ENCODE assay signal across 12 cellular contexts in the genomic region with DNA sequence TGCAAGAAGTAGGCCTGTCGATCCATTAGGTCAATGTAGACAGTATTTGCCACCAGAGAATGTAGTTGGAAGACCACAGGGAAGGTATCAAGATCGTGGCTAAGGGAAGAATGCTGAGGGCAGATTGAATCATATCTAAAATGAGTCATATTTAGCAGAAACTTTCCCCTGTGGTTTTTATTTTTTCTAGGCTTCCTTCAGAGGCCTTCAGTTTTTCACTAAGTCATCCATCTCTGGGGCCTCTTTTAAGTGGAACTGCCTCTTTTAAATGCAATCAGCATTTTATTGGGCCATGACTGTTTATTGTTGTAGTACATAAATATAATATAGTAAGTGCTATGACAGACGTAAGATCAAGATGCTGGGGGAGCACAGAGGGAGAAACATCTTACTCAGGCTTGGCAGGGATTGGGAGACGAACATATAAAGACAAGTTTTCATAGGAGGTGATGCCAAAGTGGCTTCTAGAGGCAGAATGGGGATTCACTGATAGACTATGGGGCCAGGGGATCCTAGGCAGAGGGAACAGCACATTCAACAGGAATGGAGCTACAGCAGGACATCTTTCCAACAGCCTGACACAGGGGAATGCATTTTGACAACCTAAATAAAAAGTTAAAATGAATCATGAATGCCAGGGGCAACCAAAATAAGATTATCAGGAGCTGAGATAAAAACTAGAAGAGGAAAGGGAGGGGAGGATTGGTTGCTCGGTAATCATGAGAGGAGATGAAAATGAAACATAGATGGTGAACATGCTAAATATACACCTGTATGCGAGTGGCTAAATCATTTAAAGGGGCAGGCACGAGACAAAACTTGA. TPM values are rescaled to one million over a fixed set of nuclear protein-coding genes. Genes with fewer than 3 reads are reported as not detected.
DNase-seq lines count a peak whose midpoint lies in the region; ATAC-seq, FAIRE-seq and TF ChIP-seq lines count a peak whose summit lies in the region.
"Had no signal": no experiment of that assay in that cellular context is flagged by ENCODE, and none has a peak within 500 bp of the region (broad histone marks: within the 10 kb centered on the region; RNA-seq: fewer than 3 reads in every experiment).

No MANE protein-coding gene starts in this region.

- CTCF ChIA-PET in MCF 10A (lab: Yijun Ruan, JAX), result interaction anchor here (1.4 kb wide), 1 partner anchor 20 kb away, joined by 4 read pairs; no protein-coding TSS in a partner anchor

- peak; percentile 42 for DNase-seq in MCF 10A (ENCODE audit: unreplicated experiment)
- no peak for DNase-seq in breast epithelium (ENCODE audit: low spot score in 2 of 2)
- peak; percentile 94 for DNase-seq in astrocyte (ENCODE audit: low read depth)
- DNase-seq in urothelium cell line (ENCODE audit: low spot score), result peak; percentile 72
- DNase-seq in SIG-M5 treated with dmso at 0.1 percent for 504 hours (lab: John Stamatoyannopoulos, UW; ENCODE audit: unreplicated experiment), result no peak
- DNase-seq in NCI-H2196 (lab: John Stamatoyannopoulos, UW; ENCODE audit: unreplicated experiment), result no peak
- no peak for DNase-seq in NCI-H187 (lab: John Stamatoyannopoulos, UW)
- DNase-seq: DMS153, NCI-H345, pancreas had no signal

- H3K36me3 Mint-ChIP-seq in MCF 10A (ENCODE audit: insufficient read depth, unreplicated experiment), result peaks cover 6% of the 10 kb centered on the region
- H3K36me3 Mint-ChIP-seq in astrocyte (ENCODE audit: low read depth, unreplicated experiment), result no peaks in the 10 kb centered on the region
- H3K36me3 Mint-ChIP-seq: brain had no signal

- H3K4me3 ChIP-seq in breast epithelium (no peak overlapping the region), astrocyte (ENCODE audit: insufficient read depth, low read depth, low read length) (no peak overlapping the region)
- H3K4me3 ChIP-seq: pancreas had no signal

- H3K27ac ChIP-seq in breast epithelium (no peak overlapping the region), astrocyte (ENCODE audit: low read depth, low read length) (peak overlapping the region; percentile 91)
- H3K27ac ChIP-seq: pancreas had no signal

- H3K9ac ChIP-seq in astrocyte (ENCODE audit: low read length), result peak overlapping the region; percentile 69

- H3K4me1 ChIP-seq in breast epithelium (no peaks in the 10 kb centered on the region), astrocyte (ENCODE audit: insufficient read depth, low read length) (peaks cover 23% of the 10 kb centered on the region)
- H3K4me1 ChIP-seq: pancreas had no signal

- no peak for TF ChIP-seq CTCF in MCF 10A (IDR thresholded peaks at IDR 0.05; ENCODE audit: unreplicated experiment)
- TF ChIP-seq CTCF in breast epithelium (IDR thresholded peaks at IDR 0.05), result no peak
- no peak for TF ChIP-seq CTCF in astrocyte (IDR thresholded peaks at IDR 0.05; ENCODE audit: insufficient read depth, low read depth, low read length)

- H3K4me2 ChIP-seq in astrocyte (ENCODE audit: low read length), result peak overlapping the region; percentile 42

- BruUV-seq in MCF 10A (replicated peaks; lab: Mats Ljungman, UMichigan), result no TSS peak

- H3K4me3 Mint-ChIP-seq in MCF 10A (ENCODE audit: unreplicated experiment) (no peak overlapping the region), astrocyte (ENCODE audit: unreplicated experiment) (no peak overlapping the region)
- H3K4me3 Mint-ChIP-seq: brain had no signal

- peak; percentile 96 for FAIRE-seq in astrocyte (lab: Jason Lieb, UNC)
- FAIRE-seq in urothelium cell line (lab: Jason Lieb, UNC), result peak; percentile 20
- FAIRE-seq: pancreas had no signal

- POLR2A ChIA-PET in MCF 10A (lab: Yijun Ruan, JAX), result interaction anchor here (0.7 kb wide), 1 partner anchor 1234 kb away, joined by 3 read pairs; no protein-coding TSS in a partner anchor

- H3K79me2 ChIP-seq in astrocyte (ENCODE audit: insufficient read depth, low read length), result no peaks in the 10 kb centered on the region

- no peaks in the 10 kb centered on the region for H4K20me1 ChIP-seq in astrocyte (ENCODE audit: insufficient read depth, low read length)

- H3K9me3 Mint-ChIP-seq in MCF 10A (ENCODE audit: unreplicated experiment), result no peaks in the 10 kb centered on the region
- no peaks in the 10 kb centered on the region for H3K9me3 Mint-ChIP-seq in astrocyte (ENCODE audit: unreplicated experiment)

- H3K27ac Mint-ChIP-seq in MCF 10A (ENCODE audit: low read depth, unreplicated experiment) (peak overlapping the region; percentile 26), astrocyte (ENCODE audit: unreplicated experiment) (peak overlapping the region; percentile 95)
- H3K27ac Mint-ChIP-seq: brain had no signal

- peaks cover 12% of the 10 kb centered on the region for H3K4me1 Mint-ChIP-seq in MCF 10A (ENCODE audit: insufficient read depth, unreplicated experiment)
- peaks cover 21% of the 10 kb centered on the region for H3K4me1 Mint-ChIP-seq in astrocyte (ENCODE audit: low read depth, unreplicated experiment)
- H3K4me1 Mint-ChIP-seq: brain had no signal

- ATAC-seq in HG03439 (IDR thresholded peaks at IDR 0.05; ENCODE audit: unreplicated experiment), result peak; percentile 51

- H3K27me3 ChIP-seq in breast epithelium (no peaks in the 10 kb centered on the region), astrocyte (ENCODE audit: insufficient read depth, low read length) (no peaks in the 10 kb centered on the region)
- H3K27me3 ChIP-seq: pancreas had no signal

- H2AFZ ChIP-seq in astrocyte (ENCODE audit: low read depth, low read length), result no peak overlapping the region

- no peak for TF ChIP-seq POLR2A in breast epithelium (IDR thresholded peaks at IDR 0.05)

- H3K27me3 Mint-ChIP-seq in MCF 10A (ENCODE audit: insufficient read depth, unreplicated experiment) (no peaks in the 10 kb centered on the region), astrocyte (ENCODE audit: low read depth, unreplicated experiment) (peaks cover 2% of the 10 kb centered on the region)

- intact Hi-C loops in MCF 10A (cut with micrococcal nuclease), result no loop called here
- intact Hi-C loops in breast epithelium (cut with DNase I; ENCODE audit: low total_unique reads), result no loop called here

- H3K36me3 ChIP-seq in breast epithelium (no peaks in the 10 kb centered on the region), astrocyte (ENCODE audit: insufficient read depth, low read length) (no peaks in the 10 kb centered on the region)
- H3K36me3 ChIP-seq: pancreas had no signal

- H3K9me3 ChIP-seq in breast epithelium (no peaks in the 10 kb centered on the region), astrocyte (ENCODE audit: insufficient read depth, low read depth, low read length) (no peaks in the 10 kb centered on the region)
- H3K9me3 ChIP-seq: pancreas had no signal

RNA-seq across cellular contexts. Expression of a gene that starts 20.1 kb away (rescaled TPM):
- total RNA-seq in MCF 10A (2022) (not detected in 2 replicates), breast epithelium (not detected), astrocyte (not detected in 2 replicates)

Comparison
In these comparisons a context has a peak if more than half of its experiments do, and no peak if none do; other contexts are left out.
1. DNase-seq: peak in MCF 10A (single experiment), astrocyte (single experiment) and urothelium cell line (single experiment); none in breast epithelium (0 of 2), SIG-M5 treated with dmso at 0.1 percent for 504 hours (single experiment), NCI-H2196 (single experiment) and NCI-H187 (0 of 2).